ENCODE assay signal across 16 cellular contexts in genomic region chr6:140073456-140073855, GRCh38.
DNase-seq lines count a peak whose midpoint lies in the region; ATAC-seq, FAIRE-seq and TF ChIP-seq lines count a peak whose summit lies in the region.
"Had no signal": no experiment of that assay in that cellular context is flagged by ENCODE, and none has a peak within 500 bp of the region (broad histone marks: within the 10 kb centered on the region; RNA-seq: fewer than 3 reads in every experiment).

No MANE protein-coding gene starts in this region.

- H3K79me2 ChIP-seq in mammary epithelial cell (ENCODE audit: insufficient read depth, low read length) = no peaks in the 10 kb centered on the region

- H3K27ac ChIP-seq in mammary epithelial cell (ENCODE audit: insufficient read depth, low read depth, low read length) (no peak overlapping the region), kidney (ENCODE audit: low read depth in 2 of 2, low read length in 2 of 2) (no peak overlapping the region)

- no peaks in the 10 kb centered on the region for H3K36me3 Mint-ChIP-seq in stimulated activated effector memory CD8-positive, alpha-beta T cell treated with anti-CD3 and anti-CD28 coated beads, Interleukin-12 subunit alpha, Interleukin-12 subunit beta, amount 100 ng/mL, for 72 hours
- H3K36me3 Mint-ChIP-seq: immature natural killer cell, mesothelial cell of epicardium had no signal

- H3K9me3 ChIP-seq in mammary epithelial cell (replicated peaks; ENCODE audit: insufficient read depth, low read length) = no peaks in the 10 kb centered on the region
- no peaks in the 10 kb centered on the region for H3K9me3 ChIP-seq in kidney (ENCODE audit: control insufficient read depth in 1 of 2, low read length in 2 of 2)

- in situ Hi-C loops in mammary epithelial cell (cut with MboI; ENCODE audit: low sequenced_read_pairs in 2 of 2) = no loop called here

- peak; percentile 19 for FAIRE-seq in kidney (lab: Jason Lieb, UNC)

- ATAC-seq in GM18505 (IDR thresholded peaks at IDR 0.05; ENCODE audit: unreplicated experiment) (no peak), GM21360 (IDR thresholded peaks at IDR 0.05; ENCODE audit: unreplicated experiment) (no peak), HG03139 (IDR thresholded peaks at IDR 0.05; ENCODE audit: unreplicated experiment) (no peak)
- no peak for ATAC-seq in stimulated activated effector memory CD8-positive, alpha-beta T cell treated with anti-CD3 and anti-CD28 coated beads, Interleukin-12 subunit alpha, Interleukin-12 subunit beta, amount 100 ng/mL, for 72 hours
- ATAC-seq: effector memory CD8-positive, alpha-beta T cell had no signal

- TF ChIP-seq CTCF in mammary epithelial cell (conservative IDR thresholded peaks at IDR 0.05 in 1 of 2, IDR thresholded peaks at IDR 0.05 in 1 of 2; ENCODE audit: extremely low read depth in 1 of 2, insufficient read depth in 1 of 2, low read depth in 1 of 2, low read length in 2 of 2) = no peak
- no peak for TF ChIP-seq CTCF in kidney (IDR thresholded peaks at IDR 0.05; ENCODE audit: borderline replicate concordance, extremely low read depth, insufficient read depth)

- no peaks in the 10 kb centered on the region for H3K36me3 ChIP-seq in mammary epithelial cell (ENCODE audit: insufficient read depth, low read length)
- no peaks in the 10 kb centered on the region for H3K36me3 ChIP-seq in kidney (ENCODE audit: control insufficient read depth in 1 of 2, insufficient read depth in 2 of 2, low read length in 2 of 2)

- DNase-seq in EH (ENCODE audit: low read depth) = peak; percentile 58
- peak; percentile 58 for DNase-seq in MV-4-11 (lab: John Stamatoyannopoulos, UW)
- peak; percentile 19 for DNase-seq in mammary epithelial cell
- no peak for DNase-seq in kidney
- no peak for DNase-seq in stimulated activated effector memory CD8-positive, alpha-beta T cell treated with anti-CD3 and anti-CD28 coated beads, Interleukin-12 subunit alpha, Interleukin-12 subunit beta, amount 100 ng/mL, for 72 hours (ENCODE audit: low spot score in 2 of 2)
- DNase-seq: activated gamma-delta T cell treated with Interleukin-2 at 50 U/mL for 16 hours; effector memory CD8-positive, alpha-beta T cell; immature natural killer cell; NCI-H1092; stimulated activated naive CD4-positive, alpha-beta T cell treated with Interleukin-2 at 50 U/mL for 16 hours; SW 1271 had no signal

- H3K4me2 ChIP-seq in mammary epithelial cell (ENCODE audit: insufficient read depth, low read depth, low read length) = no peak overlapping the region

- H3K4me3 ChIP-seq in mammary epithelial cell (replicated peaks in 1 of 3; ENCODE audit: insufficient read depth in 1 of 3, low read depth in 2 of 3, low read length in 3 of 3) = no peak overlapping the region
- H3K4me3 ChIP-seq in kidney (ENCODE audit: low read length in 2 of 2) = no peak overlapping the region

- H3K27me3 ChIP-seq in mammary epithelial cell (ENCODE audit: insufficient read depth, low read length) = no peaks in the 10 kb centered on the region

- TF ChIP-seq POLR2A in GM18505 (IDR thresholded peaks at IDR 0.05; ENCODE audit: borderline replicate concordance, extremely low read depth, insufficient read depth, insufficient read length) = no peak

- H3K4me3 Mint-ChIP-seq in stimulated activated effector memory CD8-positive, alpha-beta T cell treated with anti-CD3 and anti-CD28 coated beads, Interleukin-12 subunit alpha, Interleukin-12 subunit beta, amount 100 ng/mL, for 72 hours = no peak overlapping the region
- H3K4me3 Mint-ChIP-seq: B cell; effector memory CD8-positive, alpha-beta T cell; immature natural killer cell; mesothelial cell of epicardium had no signal

- no peaks in the 10 kb centered on the region for H3K9me3 Mint-ChIP-seq in stimulated activated effector memory CD8-positive, alpha-beta T cell treated with anti-CD3 and anti-CD28 coated beads, Interleukin-12 subunit alpha, Interleukin-12 subunit beta, amount 100 ng/mL, for 72 hours
- H3K9me3 Mint-ChIP-seq: effector memory CD8-positive, alpha-beta T cell; immature natural killer cell had no signal

- 88% methylated on average over 3 of the region's 3 CpGs for WGBS in mammary epithelial cell (ENCODE audit: low coverage, missing lambda C conversion rate)

- dilution Hi-C loops in mammary epithelial cell (cut with HindIII; ENCODE audit: low sequenced_read_pairs) = no loop called here

- no TSS peak for BruUV-seq in mammary epithelial cell (replicated peaks; lab: Mats Ljungman, UMichigan)

- H2AFZ ChIP-seq in mammary epithelial cell (ENCODE audit: low read depth, low read length) = no peak overlapping the region

- no peak overlapping the region for H3K27ac Mint-ChIP-seq in stimulated activated effector memory CD8-positive, alpha-beta T cell treated with anti-CD3 and anti-CD28 coated beads, Interleukin-12 subunit alpha, Interleukin-12 subunit beta, amount 100 ng/mL, for 72 hours
- H3K27ac Mint-ChIP-seq: B cell; effector memory CD8-positive, alpha-beta T cell; immature natural killer cell; mesothelial cell of epicardium had no signal

- CTCF ChIA-PET in mammary epithelial cell (lab: Charles Lee; ENCODE audit: low non-redundant PET) = no interaction called here

- no peaks in the 10 kb centered on the region for H4K20me1 ChIP-seq in mammary epithelial cell (ENCODE audit: insufficient read depth, low read length)

- intact Hi-C loops in mammary epithelial cell (cut with micrococcal nuclease) (no loop called here), kidney (cut with DNase I) (no loop called here)

- H3K9ac ChIP-seq in mammary epithelial cell (ENCODE audit: insufficient read depth, low read length) (no peak overlapping the region), kidney (ENCODE audit: low read length in 2 of 2) (no peak overlapping the region)

- H3K4me1 ChIP-seq in mammary epithelial cell (ENCODE audit: insufficient read depth, low read length) = peaks cover 12% of the 10 kb centered on the region
- peaks cover 11 to 13% of the 10 kb centered on the region in 2 donors for H3K4me1 ChIP-seq in kidney (ENCODE audit: control insufficient read depth in 1 of 2, insufficient read depth in 1 of 2, low read depth in 1 of 2, low read length in 2 of 2)

- no peaks in the 10 kb centered on the region for H3K4me1 Mint-ChIP-seq in stimulated activated effector memory CD8-positive, alpha-beta T cell treated with anti-CD3 and anti-CD28 coated beads, Interleukin-12 subunit alpha, Interleukin-12 subunit beta, amount 100 ng/mL, for 72 hours
- H3K4me1 Mint-ChIP-seq: B cell, immature natural killer cell had no signal

Comparison
In these comparisons a context has a peak if more than half of its experiments do, and no peak if none do; other contexts are left out.
1. DNase-seq: peak in EH (single experiment), MV-4-11 (single experiment) and mammary epithelial cell (single experiment); none in kidney (single experiment) and stimulated activated effector memory CD8-positive, alpha-beta T cell treated with anti-CD3 and anti-CD28 coated beads, Interleukin-12 subunit alpha, Interleukin-12 subunit beta, amount 100 ng/mL, for 72 hours (0 of 2).